ENCODE assay signal across 1 cellular context in genomic region chr21:41715649-41716321, GRCh38.
TF ChIP-seq lines count a peak whose summit lies in the region.

No MANE protein-coding gene starts in this region.

TF ChIP-seq in GM23338, 12 proteins besides CTCF, POLR2A, EP300 and RAD21 (continued from another document):
- TF ChIP-seq, protein P1, sequence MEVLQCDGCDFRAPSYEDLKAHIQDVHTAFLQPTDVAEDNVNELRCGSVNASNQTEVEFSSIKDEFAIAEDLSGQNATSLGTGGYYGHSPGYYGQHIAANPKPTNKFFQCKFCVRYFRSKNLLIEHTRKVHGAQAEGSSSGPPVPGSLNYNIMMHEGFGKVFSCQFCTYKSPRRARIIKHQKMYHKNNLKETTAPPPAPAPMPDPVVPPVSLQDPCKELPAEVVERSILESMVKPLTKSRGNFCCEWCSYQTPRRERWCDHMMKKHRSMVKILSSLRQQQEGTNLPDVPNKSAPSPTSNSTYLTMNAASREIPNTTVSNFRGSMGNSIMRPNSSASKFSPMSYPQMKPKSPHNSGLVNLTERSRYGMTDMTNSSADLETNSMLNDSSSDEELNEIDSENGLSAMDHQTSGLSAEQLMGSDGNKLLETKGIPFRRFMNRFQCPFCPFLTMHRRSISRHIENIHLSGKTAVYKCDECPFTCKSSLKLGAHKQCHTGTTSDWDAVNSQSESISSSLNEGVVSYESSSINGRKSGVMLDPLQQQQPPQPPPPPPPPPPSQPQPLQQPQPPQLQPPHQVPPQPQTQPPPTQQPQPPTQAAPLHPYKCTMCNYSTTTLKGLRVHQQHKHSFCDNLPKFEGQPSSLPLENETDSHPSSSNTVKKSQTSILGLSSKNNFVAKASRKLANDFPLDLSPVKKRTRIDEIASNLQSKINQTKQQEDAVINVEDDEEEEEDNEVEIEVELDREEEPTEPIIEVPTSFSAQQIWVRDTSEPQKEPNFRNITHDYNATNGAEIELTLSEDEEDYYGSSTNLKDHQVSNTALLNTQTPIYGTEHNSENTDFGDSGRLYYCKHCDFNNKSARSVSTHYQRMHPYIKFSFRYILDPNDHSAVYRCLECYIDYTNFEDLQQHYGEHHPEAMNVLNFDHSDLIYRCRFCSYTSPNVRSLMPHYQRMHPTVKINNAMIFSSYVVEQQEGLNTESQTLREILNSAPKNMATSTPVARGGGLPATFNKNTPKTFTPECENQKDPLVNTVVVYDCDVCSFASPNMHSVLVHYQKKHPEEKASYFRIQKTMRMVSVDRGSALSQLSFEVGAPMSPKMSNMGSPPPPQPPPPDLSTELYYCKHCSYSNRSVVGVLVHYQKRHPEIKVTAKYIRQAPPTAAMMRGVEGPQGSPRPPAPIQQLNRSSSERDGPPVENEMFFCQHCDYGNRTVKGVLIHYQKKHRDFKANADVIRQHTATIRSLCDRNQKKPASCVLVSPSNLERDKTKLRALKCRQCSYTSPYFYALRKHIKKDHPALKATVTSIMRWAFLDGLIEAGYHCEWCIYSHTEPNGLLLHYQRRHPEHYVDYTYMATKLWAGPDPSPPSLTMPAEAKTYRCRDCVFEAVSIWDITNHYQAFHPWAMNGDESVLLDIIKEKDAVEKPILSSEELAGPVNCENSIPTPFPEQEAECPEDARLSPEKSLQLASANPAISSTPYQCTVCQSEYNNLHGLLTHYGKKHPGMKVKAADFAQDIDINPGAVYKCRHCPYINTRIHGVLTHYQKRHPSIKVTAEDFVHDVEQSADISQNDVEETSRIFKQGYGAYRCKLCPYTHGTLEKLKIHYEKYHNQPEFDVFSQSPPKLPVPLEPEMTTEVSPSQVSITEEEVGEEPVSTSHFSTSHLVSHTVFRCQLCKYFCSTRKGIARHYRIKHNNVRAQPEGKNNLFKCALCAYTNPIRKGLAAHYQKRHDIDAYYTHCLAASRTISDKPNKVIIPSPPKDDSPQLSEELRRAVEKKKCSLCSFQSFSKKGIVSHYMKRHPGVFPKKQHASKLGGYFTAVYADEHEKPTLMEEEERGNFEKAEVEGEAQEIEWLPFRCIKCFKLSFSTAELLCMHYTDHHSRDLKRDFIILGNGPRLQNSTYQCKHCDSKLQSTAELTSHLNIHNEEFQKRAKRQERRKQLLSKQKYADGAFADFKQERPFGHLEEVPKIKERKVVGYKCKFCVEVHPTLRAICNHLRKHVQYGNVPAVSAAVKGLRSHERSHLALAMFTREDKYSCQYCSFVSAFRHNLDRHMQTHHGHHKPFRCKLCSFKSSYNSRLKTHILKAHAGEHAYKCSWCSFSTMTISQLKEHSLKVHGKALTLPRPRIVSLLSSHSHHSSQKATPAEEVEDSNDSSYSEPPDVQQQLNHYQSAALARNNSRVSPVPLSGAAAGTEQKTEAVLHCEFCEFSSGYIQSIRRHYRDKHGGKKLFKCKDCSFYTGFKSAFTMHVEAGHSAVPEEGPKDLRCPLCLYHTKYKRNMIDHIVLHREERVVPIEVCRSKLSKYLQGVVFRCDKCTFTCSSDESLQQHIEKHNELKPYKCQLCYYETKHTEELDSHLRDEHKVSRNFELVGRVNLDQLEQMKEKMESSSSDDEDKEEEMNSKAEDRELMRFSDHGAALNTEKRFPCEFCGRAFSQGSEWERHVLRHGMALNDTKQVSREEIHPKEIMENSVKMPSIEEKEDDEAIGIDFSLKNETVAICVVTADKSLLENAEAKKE (CRISPR knock-in tag; IDR thresholded peaks at IDR 0.05) = no peak
- TF ChIP-seq ETS1 (IDR thresholded peaks at IDR 0.05) (no peak), ZNF331 (CRISPR knock-in tag; IDR thresholded peaks at IDR 0.05; ENCODE audit: low read depth) (no peak), REST (IDR thresholded peaks at IDR 0.05; ENCODE audit: unreplicated experiment) (no peak), STAT1 (IDR thresholded peaks at IDR 0.05; ENCODE audit: unreplicated experiment) (no peak), ZNF114 (CRISPR knock-in tag; IDR thresholded peaks at IDR 0.05) (no peak), NANOG (IDR thresholded peaks at IDR 0.05; ENCODE audit: borderline replicate concordance) (no peak), JUNB (IDR thresholded peaks at IDR 0.05; ENCODE audit: unreplicated experiment) (no peak), EZH2phosphoT487 (IDR thresholded peaks at IDR 0.05; ENCODE audit: unreplicated experiment) (no peak), EZH2 (IDR thresholded peaks at IDR 0.05; ENCODE audit: low read depth, unreplicated experiment) (no peak)
